Comparison of ENCODE assay signal across 8 cellular contexts in genomic region chr21:44940116-44940631, GRCh38. TPM values are rescaled to one million over a fixed set of nuclear protein-coding genes. Genes with fewer than 3 reads are reported as not detected.
DNase-seq lines count a peak whose midpoint lies in the region; ATAC-seq and TF ChIP-seq lines count a peak whose summit lies in the region.

No MANE protein-coding gene starts in this region.

- TF ChIP-seq POLR2A in Peyer's patch (IDR thresholded peaks at IDR 0.05) (no peak), erythroblast (IDR thresholded peaks at IDR 0.05; ENCODE audit: low read length) (no peak)

- H3K4me3 ChIP-seq in Peyer's patch (peak overlapping the region; percentile 86 to 98 (median 92)), neuron (ENCODE audit: low read length) (peak overlapping the region; percentile 74)

- peak overlapping the region; percentile 74 for H2AFZ ChIP-seq in neuron (ENCODE audit: low read depth, low read length)

- DNase-seq in Peyer's patch (peak in 1 of 3 donors; percentile 59), erythroblast (lab: John Stamatoyannopoulos, UW) (peak; percentile 57 to 66), C1 segment of cervical spinal cord (lab: John Stamatoyannopoulos, UW) (no peak), GF-D8 (lab: John Stamatoyannopoulos, UW) (no peak), cerebellum (ENCODE audit: low spot score) (no peak)

- peak overlapping the region; percentile 44 to 82 (median 54) for H3K27ac ChIP-seq in Peyer's patch

- ATAC-seq in GM18498 (IDR thresholded peaks at IDR 0.05; ENCODE audit: unreplicated experiment): peak; percentile 40
- ATAC-seq in HG02610 (IDR thresholded peaks at IDR 0.05; ENCODE audit: unreplicated experiment): peak; percentile 31

- H3K27me3 ChIP-seq in Peyer's patch (no peaks in the 10 kb centered on the region), neuron (ENCODE audit: insufficient read depth, low read length) (no peaks in the 10 kb centered on the region)

- peaks cover 0 to 16% (median 0%) of the 10 kb centered on the region in 3 donors for H3K36me3 ChIP-seq in Peyer's patch
- peaks cover 23% of the 10 kb centered on the region for H3K36me3 ChIP-seq in neuron (ENCODE audit: insufficient read depth, low read length)

- H3K4me1 ChIP-seq in Peyer's patch: peaks cover 0 to 26% (median 4%) of the 10 kb centered on the region in 4 donors
- H3K4me1 ChIP-seq in neuron (ENCODE audit: insufficient read depth, low read length): peaks cover 22% of the 10 kb centered on the region

- H3K9me3 ChIP-seq in Peyer's patch (no peaks in the 10 kb centered on the region), neuron (ENCODE audit: low read length) (no peaks in the 10 kb centered on the region)

- no peak for TF ChIP-seq CTCF in Peyer's patch (IDR thresholded peaks at IDR 0.05)

RNA-seq across cellular contexts. Expression of gene SLX9, which starts 0.3 kb away (rescaled TPM):
- total RNA-seq in Peyer's patch (10 to 100 TPM in 1 of 4 donors, 1 to 10 TPM in 2, not detected in 1; 7.8 to 10.5 (median 10.0) TPM), cerebellum (7.3 TPM)

RNA-seq across cellular contexts. Expression of gene ITGB2, which starts 19.5 kb away (rescaled TPM):
- total RNA-seq in Peyer's patch (10 to 100 TPM in 3 of 4 donors, 1 to 10 TPM in 1; 9.3 to 58.6 (median 16.4) TPM), cerebellum (6.8 TPM)

Comparison
In these comparisons a context has a peak if more than half of its experiments do, and no peak if none do; other contexts are left out.
1. DNase-seq: peak in erythroblast (2 of 2); none in C1 segment of cervical spinal cord (0 of 14), GF-D8 (single experiment) and cerebellum (single experiment).